ENCODE assay signal across 8 cellular contexts in genomic region chr4:158604369-158604768, GRCh38.
"Had no signal": no experiment of that assay in that cellular context is flagged by ENCODE, and none has a peak within 500 bp of the region (broad histone marks: within the 10 kb centered on the region; RNA-seq: fewer than 3 reads in every experiment).

No MANE protein-coding gene starts in this region.

- H3K4me3 ChIP-seq: GM23248, HAP-1 had no signal

- H3K9ac ChIP-seq: GM23248 had no signal

- FAIRE-seq: HTR-8/SVneo had no signal

- DNase-seq: GM23248, GOT3, H7, HFFc6, IMR-90 had no signal

- H2AFZ ChIP-seq: GM23248 had no signal

- H3K4me1 ChIP-seq: HAP-1 had no signal

- H3K9me3 ChIP-seq: HAP-1 had no signal

- ATAC-seq: HCT116 had no signal

- H3K36me3 ChIP-seq: HAP-1 had no signal

- H3K27ac ChIP-seq: GM23248 had no signal
